Comparison of ENCODE assay signal across 26 cellular contexts in the genomic region with DNA sequence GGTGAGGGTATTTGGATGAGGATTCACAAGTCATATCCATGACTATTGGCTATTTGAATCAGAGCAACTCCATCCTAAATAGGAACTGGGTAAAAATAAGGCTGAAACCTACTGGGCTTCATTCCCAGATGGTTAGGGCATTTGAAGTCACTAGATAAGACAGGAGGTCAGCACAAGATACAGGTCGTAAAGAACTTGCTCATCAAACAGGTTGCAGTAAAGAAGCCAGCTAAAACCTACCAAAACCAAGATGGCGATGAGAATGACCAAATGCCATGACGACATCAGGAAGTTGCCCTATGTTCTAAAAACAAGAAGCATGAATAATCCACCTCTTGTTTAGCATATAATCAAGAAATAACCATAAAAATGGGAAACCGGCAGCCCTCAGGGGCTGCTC.
"Had no signal": no experiment of that assay in that cellular context is flagged by ENCODE, and none has a peak within 500 bp of the region (broad histone marks: within the 10 kb centered on the region; RNA-seq: fewer than 3 reads in every experiment).

No MANE protein-coding gene starts in this region.

- ATAC-seq: stimulated activated effector memory CD8-positive, alpha-beta T cell treated with anti-CD3 and anti-CD28 coated beads, Interleukin-12 subunit alpha, Interleukin-12 subunit beta, amount 100 ng/mL, for 72 hours; stimulated activated memory B cell treated with anti-CD40 and anti-IgM and Interleukin-4, amounts not matched to agents 10 μg/mL and 1 μg/mL and 100 μg/mL, for 72 hours; stimulated activated naive B cell treated with anti-CD40 and anti-IgM and Interleukin-4, amounts not matched to agents 10 μg/mL and 1 μg/mL and 100 μg/mL, for 72 hours; stimulated activated naive CD8-positive, alpha-beta T cell treated with anti-CD3 and anti-CD28 coated beads, Interleukin-15, amount 100 ng/mL, for 72 hours; stimulated activated naive CD8-positive, alpha-beta T cell treated with anti-CD3 and anti-CD28 coated beads, Interleukin-15, Interleukin-2, amounts not matched to agents 100 U/mL and 50 U/mL, for 24 hours; upper lobe of right lung had no signal

- DNase-seq: stimulated activated CD4-positive, alpha-beta T cell treated with anti-CD3 and anti-CD28 coated beads, Interleukin-2, amount 100 ng/mL, for 48 hours; stimulated activated CD4-positive, alpha-beta T cell treated with anti-CD3 and anti-CD28 coated beads, Interleukin-4, amount 100 ng/mL, for 1 hour; stimulated activated CD4-positive, alpha-beta T cell treated with anti-CD3 and anti-CD28 coated beads, Interleukin-4, amount 100 ng/mL, for 24 hours; stimulated activated CD4-positive, alpha-beta T cell treated with anti-CD3 and anti-CD28 coated beads, Interleukin-4, amount 100 ng/mL, for 4 hours; stimulated activated CD8-positive, alpha-beta memory T cell treated with anti-CD3 and anti-CD28 coated beads, Interleukin-4, amount 100 ng/mL, for 48 hours; stimulated activated naive B cell treated with anti-CD40 and anti-IgM and Interleukin-4, amounts not matched to agents 10 μg/mL and 1 μg/mL and 100 μg/mL, for 72 hours; stimulated activated naive CD4-positive, alpha-beta T cell; stimulated activated naive CD4-positive, alpha-beta T cell treated with Interleukin-2 at 50 U/mL for 16 hours; stimulated activated naive CD8-positive, alpha-beta T cell treated with anti-CD3 and anti-CD28 coated beads, Interleukin-15, amount 100 ng/mL, for 72 hours; stimulated activated naive CD8-positive, alpha-beta T cell treated with anti-CD3 and anti-CD28 coated beads, Interleukin-15, Interleukin-2, amounts not matched to agents 100 U/mL and 50 U/mL, for 24 hours; stomach; substantia nigra; testis; thyroid gland; tibial artery; transverse colon; upper lobe of left lung; upper lobe of right lung; uterus had no signal

- H3K27me3 ChIP-seq: stomach, suprapubic skin, testis, thyroid gland, tibial artery, tibial nerve, transverse colon, upper lobe of left lung, upper lobe of right lung, uterus, vagina had no signal

- H3K36me3 ChIP-seq: stomach, suprapubic skin, thoracic aorta, thyroid gland, tibial artery, tibial nerve, transverse colon, upper lobe of left lung, upper lobe of right lung, uterus, vagina had no signal

- H3K4me1 ChIP-seq: stomach, suprapubic skin, testis, thyroid gland, tibial artery, tibial nerve, transverse colon, upper lobe of left lung, upper lobe of right lung, uterus, vagina had no signal

- H3K9me3 ChIP-seq: stomach, suprapubic skin, testis, thoracic aorta, thyroid gland, tibial artery, tibial nerve, transverse colon, upper lobe of left lung, upper lobe of right lung, uterus, vagina had no signal

- H3K27ac ChIP-seq: stomach, suprapubic skin, testis, thoracic aorta, thyroid gland, tibial artery, tibial nerve, transverse colon, upper lobe of left lung, upper lobe of right lung, uterus, vagina had no signal

- FAIRE-seq: urothelium cell line had no signal

- H3K4me3 ChIP-seq: stomach, suprapubic skin, testis, thoracic aorta, thyroid gland, tibial artery, tibial nerve, transverse colon, upper lobe of left lung, upper lobe of right lung, uterus, vagina had no signal
